In genomic region chr1:154220071-154220969, GRCh38 we compare ENCODE assay signal across 8 cellular contexts. TPM values are rescaled to one million over a fixed set of nuclear protein-coding genes. Genes with fewer than 3 reads are reported as not detected.
DNase-seq lines count a peak whose midpoint lies in the region; ATAC-seq and TF ChIP-seq lines count a peak whose summit lies in the region.

Gene UBAP2L (plus strand): TSS chr1:154220955. CDS start chr1:154225124, 4,169 bp downstream.

- H3K9me3 ChIP-seq in OCI-LY3 (ENCODE audit: insufficient read depth, low read length), result no peaks in the 10 kb centered on the region

- H3K9me3 Mint-ChIP-seq in endothelial cell (ENCODE audit: unreplicated experiment) (no peaks in the 10 kb centered on the region), mesothelial cell of epicardium (no peaks in the 10 kb centered on the region)

- H4K20me1 ChIP-seq in OCI-LY3 (ENCODE audit: insufficient read depth, low read length), result peaks cover 38% of the 10 kb centered on the region

- peak; percentile 81 for ATAC-seq in GM21515 (IDR thresholded peaks at IDR 0.05; ENCODE audit: unreplicated experiment)

- H3K27me3 Mint-ChIP-seq in endothelial cell (ENCODE audit: unreplicated experiment) (peaks cover 15% of the 10 kb centered on the region), mesothelial cell of epicardium (ENCODE audit: low read depth) (no peaks in the 10 kb centered on the region)

- peak within 1 kb of the TSS; percentile 97 for H3K9ac ChIP-seq in OCI-LY3 (ENCODE audit: low read length)

- peaks cover 96% of the 10 kb centered on the region for H3K79me2 ChIP-seq in OCI-LY3 (ENCODE audit: low read length)

- peaks cover 41% of the 10 kb centered on the region for H3K4me1 ChIP-seq in OCI-LY3 (ENCODE audit: low read length)

- no peaks in the 10 kb centered on the region for H3K27me3 ChIP-seq in OCI-LY3 (ENCODE audit: low read depth, low read length)

- peaks cover 52% of the 10 kb centered on the region for H3K36me3 ChIP-seq in OCI-LY3 (replicated peaks; ENCODE audit: low read depth, low read length)

- peak within 1 kb of the TSS; percentile 83 for H3K4me3 ChIP-seq in OCI-LY3 (ENCODE audit: low read length)

- peaks cover 36% of the 10 kb centered on the region for H3K4me1 Mint-ChIP-seq in endothelial cell (ENCODE audit: unreplicated experiment)
- H3K4me1 Mint-ChIP-seq in mesothelial cell of epicardium, result peaks cover 51% of the 10 kb centered on the region

- H2AFZ ChIP-seq in OCI-LY3 (ENCODE audit: low read depth, low read length), result peak within 1 kb of the TSS; percentile 31; the same call in 1 of the 2 replicates

- H3K27ac ChIP-seq in OCI-LY3 (ENCODE audit: low read length), result peak within 1 kb of the TSS; percentile 82

- H3K4me3 Mint-ChIP-seq in endothelial cell (ENCODE audit: unreplicated experiment), result peak within 1 kb of the TSS; percentile 99
- peak within 1 kb of the TSS; percentile 88 for H3K4me3 Mint-ChIP-seq in mesothelial cell of epicardium

- H3K36me3 Mint-ChIP-seq in endothelial cell (ENCODE audit: low read depth, unreplicated experiment) (peaks cover 14% of the 10 kb centered on the region), mesothelial cell of epicardium (peaks cover 20% of the 10 kb centered on the region)

- H3K27ac Mint-ChIP-seq in endothelial cell (ENCODE audit: unreplicated experiment) (peak within 1 kb of the TSS; percentile 99), mesothelial cell of epicardium (peak within 1 kb of the TSS; percentile 100)

- peak; percentile 98 for DNase-seq in D341Med (ENCODE audit: low spot score)
- DNase-seq in HuH-7 (ENCODE audit: low spot score), result peak; percentile 89
- DNase-seq in activated CD8-positive, alpha-beta memory T cell treated with anti-CD3 and anti-CD28 coated beads, Interleukin-2, amount 50 U/mL, for 48 hours, result peak; percentile 98
- DNase-seq in endothelial cell (ENCODE audit: low spot score), result peak; percentile 98
- DNase-seq in mesothelial cell of epicardium (ENCODE audit: low spot score in 2 of 2, unreplicated experiment in 2 of 2), result peak; percentile 98
- peak; percentile 99 for DNase-seq in stimulated activated CD8-positive, alpha-beta memory T cell treated with anti-CD3 and anti-CD28 coated beads, Interleukin-15, amount 100 ng/mL, for 48 hours (ENCODE audit: low read depth in 2 of 2)

- no peak for TF ChIP-seq CTCF in OCI-LY3 (IDR thresholded peaks at IDR 0.05; ENCODE audit: low read depth, low read length)
- no peak for TF ChIP-seq CTCF in endothelial cell (IDR thresholded peaks at IDR 0.05; ENCODE audit: unreplicated experiment)
- TF ChIP-seq CTCF in mesothelial cell of epicardium (IDR thresholded peaks at IDR 0.05; ENCODE audit: unreplicated experiment), result no peak

- peak within 1 kb of the TSS; percentile 93 for H3K4me2 ChIP-seq in OCI-LY3 (ENCODE audit: low read length)

RNA-seq across cellular contexts. Expression of gene UBAP2L, which starts in this region (rescaled TPM):
- total RNA-seq in endothelial cell (ENCODE audit: unreplicated experiment) (243 TPM), mesothelial cell of epicardium (265 to 283 TPM (median 271 TPM) in 3 replicates)

Comparison
In these comparisons a context has a peak if more than half of its experiments do, and no peak if none do; other contexts are left out.
1. Peak in every context shown above with its lines: DNase-seq, ATAC-seq, H3K4me3 ChIP-seq and H3K27ac ChIP-seq.